In genomic region chr6:105310371-105310770, GRCh38 we compare ENCODE assay signal across 21 cellular contexts.
"Had no signal": no experiment of that assay in that cellular context is flagged by ENCODE, and none has a peak within 500 bp of the region (broad histone marks: within the 10 kb centered on the region; RNA-seq: fewer than 3 reads in every experiment).

No MANE protein-coding gene starts in this region.

- DNase-seq: activated CD4-positive, alpha-beta T cell treated with anti-CD3 and anti-CD28 coated beads, Interleukin-2, amount 10 ng/mL, durations not matched to agents 24 days and 14 days; activated CD8-positive, alpha-beta memory T cell treated with anti-CD3 and anti-CD28 coated beads, Interleukin-2, amount 50 U/mL, for 4 hours; activated effector memory CD4-positive, alpha-beta T cell treated with Interleukin-2 at 50 U/mL for 16 hours; activated naive CD4-positive, alpha-beta T cell treated with anti-CD3 and anti-CD28 coated beads, Interleukin-2, amount 10 ng/mL, durations not matched to agents 7 days and 5 days; activated T-cell treated with anti-CD3 and anti-CD28 coated beads, Interleukin-2, amount 50 U/mL, for 48 hours; heart left ventricle; mesenchymal stem cell; natural killer cell; ovary; psoas muscle; right cardiac atrium; stimulated activated naive CD8-positive, alpha-beta T cell treated with anti-CD3 and anti-CD28 coated beads, Interleukin-15, Interleukin-2, amounts not matched to agents 100 U/mL and 50 U/mL, for 24 hours; substantia nigra; T-helper 2 cell; tibial artery; uterus had no signal

- H3K36me3 ChIP-seq: ovary, uterus had no signal

- H3K9me3 ChIP-seq: ascending aorta, esophagus muscularis mucosa, gastroesophageal sphincter, heart left ventricle, ovary, psoas muscle, tibial artery, uterus had no signal

- H3K4me1 Mint-ChIP-seq: activated CD4-positive, alpha-beta T cell treated with anti-CD3 and anti-CD28 coated beads, Interleukin-2, amount 10 ng/mL, durations not matched to agents 24 days and 14 days; activated naive CD4-positive, alpha-beta T cell treated with anti-CD3 and anti-CD28 coated beads, Interleukin-2, amount 10 ng/mL, durations not matched to agents 7 days and 5 days; central memory CD8-positive, alpha-beta T cell; natural killer cell had no signal

- H3K27me3 Mint-ChIP-seq: activated CD4-positive, alpha-beta T cell treated with anti-CD3 and anti-CD28 coated beads, Interleukin-2, amount 10 ng/mL, durations not matched to agents 24 days and 14 days; activated naive CD4-positive, alpha-beta T cell treated with anti-CD3 and anti-CD28 coated beads, Interleukin-2, amount 10 ng/mL, durations not matched to agents 7 days and 5 days; central memory CD8-positive, alpha-beta T cell had no signal

- H3K4me3 ChIP-seq: ascending aorta, coronary artery, esophagus muscularis mucosa, gastroesophageal sphincter, heart left ventricle, ovary, psoas muscle, tibial artery, uterus had no signal

- ATAC-seq: gastroesophageal sphincter; heart left ventricle; natural killer cell; psoas muscle; right cardiac atrium; stimulated activated naive CD8-positive, alpha-beta T cell treated with anti-CD3 and anti-CD28 coated beads, Interleukin-15, Interleukin-2, amounts not matched to agents 100 U/mL and 50 U/mL, for 24 hours had no signal

- H3K36me3 Mint-ChIP-seq: natural killer cell had no signal

- H3K4me1 ChIP-seq: ascending aorta, esophagus muscularis mucosa, gastroesophageal sphincter, psoas muscle, tibial artery, uterus had no signal

- H3K4me3 Mint-ChIP-seq: activated CD4-positive, alpha-beta T cell treated with anti-CD3 and anti-CD28 coated beads, Interleukin-2, amount 10 ng/mL, durations not matched to agents 24 days and 14 days; activated naive CD4-positive, alpha-beta T cell treated with anti-CD3 and anti-CD28 coated beads, Interleukin-2, amount 10 ng/mL, durations not matched to agents 7 days and 5 days; central memory CD8-positive, alpha-beta T cell; natural killer cell had no signal

- H3K27ac Mint-ChIP-seq: activated CD4-positive, alpha-beta T cell treated with anti-CD3 and anti-CD28 coated beads, Interleukin-2, amount 10 ng/mL, durations not matched to agents 24 days and 14 days; activated naive CD4-positive, alpha-beta T cell treated with anti-CD3 and anti-CD28 coated beads, Interleukin-2, amount 10 ng/mL, durations not matched to agents 7 days and 5 days; natural killer cell had no signal

- H3K27ac ChIP-seq: ascending aorta, coronary artery, esophagus muscularis mucosa, gastroesophageal sphincter, heart left ventricle, ovary, psoas muscle, tibial artery, uterus had no signal

- H3K9me3 Mint-ChIP-seq: activated CD4-positive, alpha-beta T cell treated with anti-CD3 and anti-CD28 coated beads, Interleukin-2, amount 10 ng/mL, durations not matched to agents 24 days and 14 days; activated naive CD4-positive, alpha-beta T cell treated with anti-CD3 and anti-CD28 coated beads, Interleukin-2, amount 10 ng/mL, durations not matched to agents 7 days and 5 days; central memory CD8-positive, alpha-beta T cell; natural killer cell had no signal

- H3K27me3 ChIP-seq: ascending aorta, esophagus muscularis mucosa, gastroesophageal sphincter, heart left ventricle, ovary, tibial artery, uterus had no signal
